ENCODE assay signal across 18 cellular contexts in the genomic region with DNA sequence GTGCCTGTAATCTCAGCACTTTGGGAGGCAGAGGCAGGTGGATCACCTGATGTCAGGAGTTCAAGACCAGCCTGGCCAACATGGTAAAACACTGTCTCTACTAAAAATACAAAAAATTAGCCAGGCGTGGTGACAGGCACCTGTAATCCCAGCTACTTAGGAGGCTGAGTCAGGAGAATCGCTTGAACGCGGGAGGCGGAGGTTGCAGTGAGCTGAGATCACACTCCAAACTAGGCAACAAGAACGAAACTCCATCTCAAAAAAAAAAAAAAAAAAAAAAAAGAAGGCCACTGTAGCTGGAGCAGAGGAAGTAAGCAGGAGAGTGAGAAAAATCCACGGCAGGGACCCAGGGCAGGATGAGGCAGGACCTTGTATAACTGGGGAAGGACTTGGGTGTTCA. TPM values are rescaled to one million over a fixed set of nuclear protein-coding genes. Genes with fewer than 3 reads are reported as not detected.
"Had no signal": no experiment of that assay in that cellular context is flagged by ENCODE, and none has a peak within 500 bp of the region (broad histone marks: within the 10 kb centered on the region; RNA-seq: fewer than 3 reads in every experiment).

No MANE protein-coding gene starts in this region.

RNA-seq across cellular contexts. Expression of a gene that starts 8.3 kb away (rescaled TPM):
- total RNA-seq: esophagus mucosa, gastrocnemius medialis, myocyte had no signal

RNA-seq across cellular contexts. Expression of a gene that starts 12.2 kb away (rescaled TPM):
- total RNA-seq: dermis blood vessel endothelial cell, esophagus mucosa, esophagus squamous epithelium, gastrocnemius medialis, glomerular endothelial cell, heart right ventricle, left cardiac atrium, left lung, left ventricle myocardium superior, lower leg skin, lower lobe of right lung, lung microvascular endothelial cell, mesenteric fat pad, mesothelial cell of epicardium, myocyte had no signal
- polyA plus RNA-seq: heart right ventricle, keratinocyte had no signal

RNA-seq across cellular contexts. Expression of a gene that starts 40.4 kb away (rescaled TPM):
- total RNA-seq: esophagus mucosa, esophagus squamous epithelium, gastrocnemius medialis, glomerular endothelial cell, kidney epithelial cell, left cardiac atrium, left ventricle myocardium superior, lung microvascular endothelial cell, mesenteric fat pad, mucosa of descending colon, myocyte had no signal
- polyA plus RNA-seq: heart right ventricle, keratinocyte had no signal
